ENCODE assay signal across 8 cellular contexts in genomic region chr16:85613609-85614337, GRCh38. TPM values are rescaled to one million over a fixed set of nuclear protein-coding genes. Genes with fewer than 3 reads are reported as not detected.
DNase-seq lines count a peak whose midpoint lies in the region; ATAC-seq and TF ChIP-seq lines count a peak whose summit lies in the region.

No MANE protein-coding gene starts in this region.

- H3K9me3 ChIP-seq in H9 (ENCODE audit: control insufficient read depth, low read depth, low read length) (no peaks in the 10 kb centered on the region), OCI-LY1 (ENCODE audit: low read length) (no peaks in the 10 kb centered on the region), testis (no peaks in the 10 kb centered on the region)

- H3K9ac ChIP-seq in H9 (ENCODE audit: extremely low read depth, insufficient read length, low read length) (no peak overlapping the region), OCI-LY1 (ENCODE audit: low read length) (peak overlapping the region; percentile 74)

- H3K4me3 ChIP-seq in OCI-LY1 (ENCODE audit: low read depth, low read length, poor library complexity, severe bottlenecking) (peak overlapping the region; percentile 75), testis (peak overlapping the region; percentile 53 to 68)

- H3K4me2 ChIP-seq in H9 (ENCODE audit: insufficient read depth, insufficient read length, low read length) (peak overlapping the region; percentile 55), OCI-LY1 (ENCODE audit: low read length) (peak overlapping the region; percentile 77)

- no peak overlapping the region for H2BK20ac ChIP-seq in H9 (ENCODE audit: low read depth, low read length, poor library complexity, severe bottlenecking)

- no peak overlapping the region for H4K5ac ChIP-seq in H9 (ENCODE audit: insufficient read length, low read depth, low read length)

- H2AK5ac ChIP-seq in H9 (ENCODE audit: insufficient read length, low read length) = no peak overlapping the region

- DNase-seq in AML-193 (lab: John Stamatoyannopoulos, UW) (peak; percentile 36 to 51), H9 (peak; percentile 75), kidney glomerular epithelial cell (lab: John Stamatoyannopoulos, UW) (peak; percentile 15), testis (peak; percentile 64)

- TF ChIP-seq CTCF in H9 (conservative IDR thresholded peaks at IDR 0.05) (no peak), OCI-LY1 (IDR thresholded peaks at IDR 0.05; ENCODE audit: low read length) (no peak), brain (conservative IDR thresholded peaks at IDR 0.05) (no peak), testis (IDR thresholded peaks at IDR 0.05) (no peak)

- no peak overlapping the region for H2BK12ac ChIP-seq in H9 (ENCODE audit: insufficient read length, low read depth, low read length)

- H4K20me1 ChIP-seq in H9 (ENCODE audit: control insufficient read depth, insufficient read depth, insufficient read length) (no peaks in the 10 kb centered on the region), OCI-LY1 (ENCODE audit: insufficient read depth, low read length) (no peaks in the 10 kb centered on the region)

- H3K4ac ChIP-seq in H9 (ENCODE audit: low read depth, low read length) = no peak overlapping the region

- no peak for TF ChIP-seq POLR2A in testis (IDR thresholded peaks at IDR 0.05)

- no peak overlapping the region for H3K18ac ChIP-seq in H9 (ENCODE audit: insufficient read length, low read depth, low read length)

- no peak overlapping the region for H3K23ac ChIP-seq in H9 (ENCODE audit: insufficient read length, low read depth, low read length)

- H3K9me3 Mint-ChIP-seq in H9 (peaks cover 0 to 2% of the 10 kb centered on the region in 2 experiments; a peak in 2 of 5 replicates), brain (peaks cover 0 to 4% (median 0%) of the 10 kb centered on the region in 5 experiments)

- no peak overlapping the region for H4K8ac ChIP-seq in H9 (replicated peaks; ENCODE audit: insufficient read length, low read depth, low read length)

- peaks cover 22% of the 10 kb centered on the region for H3K23me2 ChIP-seq in H9 (ENCODE audit: insufficient read length, low read depth, low read length, poor library complexity, severe bottlenecking)

- no CpG with 5 or more reads among the region's 67 CpGs for WGBS in H9 (ENCODE audit: extremely low coverage, insufficient read length, low lambda C conversion rate)
- WGBS in testis, 2 donors = 16 to 34% methylated on average over 19 to 65 of the region's 67 CpGs

- H2BK15ac ChIP-seq in H9 (ENCODE audit: low read depth, low read length) = no peak overlapping the region

- H3K27ac Mint-ChIP-seq in H9 = no peak overlapping the region; a peak in 1 of 7 replicates
- H3K27ac Mint-ChIP-seq in brain = peak overlapping the region in 2 of 5 experiments; percentile 77 to 93

- no peak for ATAC-seq in HG02588 (IDR thresholded peaks at IDR 0.05; ENCODE audit: unreplicated experiment)
- ATAC-seq in HG03045 (IDR thresholded peaks at IDR 0.05; ENCODE audit: unreplicated experiment) = no peak

- no peak overlapping the region for H3K56ac ChIP-seq in H9 (ENCODE audit: insufficient read length, low read depth, low read length)

- no peak overlapping the region for H2BK120ac ChIP-seq in H9 (ENCODE audit: low read depth, low read length, poor library complexity, severe bottlenecking)

- H3K4me3 Mint-ChIP-seq in H9 (peak overlapping the region; percentile 75 to 79), brain (peak overlapping the region; percentile 73 to 83 (median 80))

- no peak overlapping the region for H3T11ph ChIP-seq in H9 (ENCODE audit: low read length)

- H2BK5ac ChIP-seq in H9 (ENCODE audit: insufficient read length, low read length) = no peak overlapping the region

- H3K27ac ChIP-seq in H9 (ENCODE audit: insufficient read length, low read depth, low read length) (no peak overlapping the region), OCI-LY1 (ENCODE audit: low read depth, low read length, poor library complexity, severe bottlenecking) (peak overlapping the region; percentile 87), testis (peak overlapping the region; percentile 6 to 79)

- no peaks in the 10 kb centered on the region for H3F3A ChIP-seq in OCI-LY1 (ENCODE audit: insufficient read depth, low read length)

- H3K36me3 ChIP-seq in OCI-LY1 (ENCODE audit: insufficient read depth, low read length) = peaks cover 6% of the 10 kb centered on the region; the same call in 1 of the 2 replicates
- no peaks in the 10 kb centered on the region for H3K36me3 ChIP-seq in testis (ENCODE audit: low read depth, missing control alignments)

- H3K79me1 ChIP-seq in H9 (ENCODE audit: insufficient read depth, low read depth, low read length, poor library complexity, severe bottlenecking) = peaks cover 6% of the 10 kb centered on the region

- no peak overlapping the region for H4K91ac ChIP-seq in H9 (ENCODE audit: insufficient read length, low read depth, low read length)

- intact Hi-C loops in testis (cut with DNase I; ENCODE audit: low total_unique reads) = no loop called here

- H3K9me2 ChIP-seq in OCI-LY1 (ENCODE audit: low read depth, low read length) = no peaks in the 10 kb centered on the region

- H2AFZ ChIP-seq in H9 (ENCODE audit: low read length) (no peak overlapping the region), OCI-LY1 (ENCODE audit: low read length) (no peak overlapping the region)

- H3K36me3 Mint-ChIP-seq in H9 (ENCODE audit: insufficient read depth in 1 of 3, low read depth in 3 of 3) (peaks cover 4 to 20% (median 16%) of the 10 kb centered on the region in 3 experiments; a peak in 6 of 7 replicates), brain (peaks cover 3% of the 10 kb centered on the region)

- H3K79me2 ChIP-seq in H9 (ENCODE audit: insufficient read depth, low read length) = peaks cover 27% of the 10 kb centered on the region; the same call in 1 of the 2 replicates
- H3K79me2 ChIP-seq in OCI-LY1 (ENCODE audit: insufficient read depth, low read length) = peaks cover 19% of the 10 kb centered on the region

- H3K27me3 ChIP-seq in H9 (ENCODE audit: insufficient read depth, low read length) = no peaks in the 10 kb centered on the region
- no peaks in the 10 kb centered on the region for H3K27me3 ChIP-seq in OCI-LY1 (ENCODE audit: insufficient read depth, low read length)
- no peaks in the 10 kb centered on the region for H3K27me3 ChIP-seq in testis

- peaks cover 48 to 55% of the 10 kb centered on the region in 2 experiments for H3K4me1 Mint-ChIP-seq in H9
- H3K4me1 Mint-ChIP-seq in brain = peaks cover 64% of the 10 kb centered on the region

- H3K4me1 ChIP-seq in H9 (ENCODE audit: insufficient read depth, low read length) (peaks cover 4% of the 10 kb centered on the region; the same call in 1 of the 2 replicates), OCI-LY1 (ENCODE audit: insufficient read depth, low read length, severe bottlenecking) (peaks cover 77% of the 10 kb centered on the region), testis (peaks cover 68% of the 10 kb centered on the region)

- H3K27me3 Mint-ChIP-seq in H9 (ENCODE audit: low read depth) = peaks cover 11% of the 10 kb centered on the region
- peaks cover 4% of the 10 kb centered on the region for H3K27me3 Mint-ChIP-seq in brain

- no peak overlapping the region for H3K14ac ChIP-seq in H9 (ENCODE audit: insufficient read depth, low read length)

RNA-seq across cellular contexts. Expression of gene GSE1, which starts 0.7 kb away (rescaled TPM):
- total RNA-seq in H9 (2021) (123 and 125 TPM in 2 replicates), testis (100 to 1,000 TPM; 188 to 212 TPM)
- polyA plus RNA-seq in brain (ENCODE audit: insufficient read depth, low read depth, low replicate concordance) (127 TPM), testis (ENCODE audit: insufficient read depth, low read depth, low replicate concordance) (49.9 TPM)

Comparison
In these comparisons a context has a peak if more than half of its experiments do, and no peak if none do; other contexts are left out.
1. DNase-seq: peak in every context shown above with its lines; median percentile 75 in H9; 64 in testis; 44 in AML-193; 15 in kidney glomerular epithelial cell.